In the genomic region with DNA sequence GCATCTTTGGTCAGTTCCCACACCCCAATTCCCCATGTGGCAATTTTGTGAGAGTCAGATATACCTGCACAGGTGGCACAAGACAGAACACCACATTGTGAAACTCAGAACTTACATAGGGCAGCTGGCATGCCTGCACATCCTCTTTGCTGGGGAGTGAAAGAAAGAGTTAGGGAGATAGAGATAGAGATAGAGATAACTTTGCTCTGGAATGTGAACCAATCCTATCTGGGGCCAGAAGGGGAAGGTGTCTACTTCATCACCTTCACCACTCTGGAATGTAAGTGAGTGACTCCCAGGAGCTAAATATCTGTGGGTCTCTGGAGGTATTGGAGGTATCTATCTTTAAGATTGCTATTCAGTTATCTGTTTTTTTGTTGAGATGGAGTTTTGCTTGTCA, we compare ENCODE assay signal across 27 cellular contexts.
"Had no signal": no experiment of that assay in that cellular context is flagged by ENCODE, and none has a peak within 500 bp of the region (broad histone marks: within the 10 kb centered on the region; RNA-seq: fewer than 3 reads in every experiment).

No MANE protein-coding gene starts in this region.

- FAIRE-seq: colon, endometrium, endothelial cell of umbilical vein, frontal cortex had no signal

- ATAC-seq: effector memory CD8-positive, alpha-beta T cell; esophagus mucosa; foreskin keratinocyte; gastrocnemius medialis; gastroesophageal sphincter had no signal

- H3K27me3 ChIP-seq: colonic mucosa, dorsolateral prefrontal cortex, esophagus muscularis mucosa, esophagus squamous epithelium, gastrocnemius medialis, gastroesophageal sphincter had no signal

- H3K27ac Mint-ChIP-seq: dendritic cell treated with granulocyte-macrophage colony-stimulating factor and Interleukin-4, amounts not matched to agents 40 ng/mL and 50 ng/mL, for 4 days; effector memory CD8-positive, alpha-beta T cell; endodermal cell had no signal

- H3K4me1 ChIP-seq: colonic mucosa, esophagus muscularis mucosa, esophagus squamous epithelium, foreskin keratinocyte, gastrocnemius medialis, gastroesophageal sphincter had no signal

- H3K4me3 ChIP-seq: colonic mucosa, coronary artery, dorsolateral prefrontal cortex, esophagus muscularis mucosa, esophagus squamous epithelium, gastrocnemius medialis, gastroesophageal sphincter had no signal

- H3K4me1 Mint-ChIP-seq: endodermal cell had no signal

- H3K36me3 ChIP-seq: colonic mucosa, esophagus muscularis mucosa, esophagus squamous epithelium, gastrocnemius medialis, gastroesophageal sphincter had no signal

- H3K9me3 ChIP-seq: colonic mucosa, esophagus muscularis mucosa, esophagus squamous epithelium, gastrocnemius medialis, gastroesophageal sphincter had no signal

- H3K9me3 Mint-ChIP-seq: dendritic cell treated with granulocyte-macrophage colony-stimulating factor and Interleukin-4, amounts not matched to agents 40 ng/mL and 50 ng/mL, for 4 days; effector memory CD8-positive, alpha-beta T cell; endodermal cell had no signal

- H3K27me3 Mint-ChIP-seq: dendritic cell treated with granulocyte-macrophage colony-stimulating factor and Interleukin-4, amounts not matched to agents 40 ng/mL and 50 ng/mL, for 4 days; effector memory CD8-positive, alpha-beta T cell had no signal

- H3K4me3 Mint-ChIP-seq: dendritic cell treated with granulocyte-macrophage colony-stimulating factor and Interleukin-4, amounts not matched to agents 40 ng/mL and 50 ng/mL, for 4 days; effector memory CD8-positive, alpha-beta T cell; endodermal cell had no signal

- H3K27ac ChIP-seq: colonic mucosa, coronary artery, dorsolateral prefrontal cortex, epithelial cell of prostate, esophagus muscularis mucosa, esophagus squamous epithelium, foreskin keratinocyte, gastrocnemius medialis, gastroesophageal sphincter had no signal

- DNase-seq: cerebellar nuclear complex; colonic mucosa; cortex of kidney; dermis blood vessel endothelial cell; dorsolateral prefrontal cortex; effector CD4-positive, alpha-beta T cell; effector CD8-positive, alpha-beta T cell; effector memory CD4-positive, alpha-beta T cell; effector memory CD8-positive, alpha-beta T cell; endodermal cell; erythroblast; esophagus squamous epithelium; foreskin fibroblast; foreskin keratinocyte; foreskin melanocyte; gastrocnemius medialis; glutamatergic neuron had no signal
